In genomic region chr17:4420692-4421131, GRCh38 we compare ENCODE assay signal across 8 cellular contexts. TPM values are rescaled to one million over a fixed set of nuclear protein-coding genes. Genes with fewer than 3 reads are reported as not detected.
DNase-seq lines count a peak whose midpoint lies in the region; ATAC-seq, FAIRE-seq and TF ChIP-seq lines count a peak whose summit lies in the region.

No MANE protein-coding gene starts in this region.

- ATAC-seq in pancreas: peak; percentile 89 to 98 (median 95)
- no peak for ATAC-seq in HG03439 (IDR thresholded peaks at IDR 0.05; ENCODE audit: unreplicated experiment)
- ATAC-seq in HG03460 (IDR thresholded peaks at IDR 0.05; ENCODE audit: unreplicated experiment): no peak

- peak overlapping the region; percentile 62 for H3K4me2 ChIP-seq in Loucy (ENCODE audit: low read depth, low read length, poor library complexity, severe bottlenecking)

- no peaks in the 10 kb centered on the region for H3F3A ChIP-seq in Loucy (ENCODE audit: low read depth)

- H3K27me3 Mint-ChIP-seq in activated naive CD4-positive, alpha-beta T cell treated with anti-CD3 and anti-CD28 coated beads for 36 hours (ENCODE audit: low read depth): no peaks in the 10 kb centered on the region

- H3K4me3 Mint-ChIP-seq in activated naive CD4-positive, alpha-beta T cell treated with anti-CD3 and anti-CD28 coated beads for 36 hours: no peak overlapping the region

- H3K9me2 ChIP-seq in Loucy (replicated peaks; ENCODE audit: low read depth, low read length): no peaks in the 10 kb centered on the region

- no peaks in the 10 kb centered on the region for H3K36me3 Mint-ChIP-seq in activated naive CD4-positive, alpha-beta T cell treated with anti-CD3 and anti-CD28 coated beads for 36 hours (ENCODE audit: low read depth)

- intact Hi-C loops in activated naive CD4-positive, alpha-beta T cell treated with anti-CD3 and anti-CD28 coated beads for 36 hours (cut with micrococcal nuclease): loop anchor here (1.0 to 5.0 kb wide), 5 partner anchors 82 to 468 kb away; no protein-coding TSS in a partner anchor
- intact Hi-C loops in pancreas (cut with DNase I): loop anchor here in 1 of 3 donors (5.0 to 10.0 kb wide), 2 partner anchors 124 to 207 kb away; no protein-coding TSS in a partner anchor

- H3K4me3 ChIP-seq in Loucy (ENCODE audit: low read length, poor library complexity, severe bottlenecking) (peak overlapping the region; percentile 16), pancreas (no peak overlapping the region)

- H4K20me1 ChIP-seq in Loucy (ENCODE audit: insufficient read depth, low read length, poor library complexity, severe bottlenecking): no peaks in the 10 kb centered on the region

- peak overlapping the region; percentile 72 for H2AFZ ChIP-seq in Loucy (ENCODE audit: low read length)

- H3K9me3 ChIP-seq in Loucy (ENCODE audit: insufficient read depth, low read depth, low read length) (no peaks in the 10 kb centered on the region), pancreas (no peaks in the 10 kb centered on the region)

- no peak overlapping the region for H3K27ac ChIP-seq in pancreas

- H3K27me3 ChIP-seq in Loucy (ENCODE audit: insufficient read depth, low read length, poor library complexity, severe bottlenecking) (no peaks in the 10 kb centered on the region), pancreas (no peaks in the 10 kb centered on the region)

- H3K4me1 ChIP-seq in Loucy (ENCODE audit: insufficient read depth, low read length, poor library complexity, severe bottlenecking) (peaks cover 13% of the 10 kb centered on the region), pancreas (no peaks in the 10 kb centered on the region)

- no peaks in the 10 kb centered on the region for H3K79me2 ChIP-seq in Loucy (ENCODE audit: insufficient read depth, low read length)

- peak overlapping the region; percentile 29 for H3K9ac ChIP-seq in Loucy (ENCODE audit: low read depth, low read length, poor library complexity, severe bottlenecking)

- peaks cover 3% of the 10 kb centered on the region for H3K4me1 Mint-ChIP-seq in activated naive CD4-positive, alpha-beta T cell treated with anti-CD3 and anti-CD28 coated beads for 36 hours (ENCODE audit: low read depth)

- DNase-seq in ELR (ENCODE audit: low read depth) (peak; percentile 79), SIG-M5 (lab: John Stamatoyannopoulos, UW) (peak; percentile 48), globus pallidus (ENCODE audit: low spot score) (peak; percentile 74), pancreas (peak in 3 of 6 donors; percentile 36 to 67 (median 56))
- peak; percentile 78 for DNase-seq in activated naive CD4-positive, alpha-beta T cell treated with anti-CD3 and anti-CD28 coated beads for 36 hours

- H3K36me3 ChIP-seq in Loucy (ENCODE audit: insufficient read depth, low read length) (no peaks in the 10 kb centered on the region), pancreas (no peaks in the 10 kb centered on the region)

- TF ChIP-seq CTCF in Loucy (conservative IDR thresholded peaks at IDR 0.05; ENCODE audit: low read length): peak; percentile 87
- peak; percentile 67 to 80 (median 76) for TF ChIP-seq CTCF in pancreas (IDR thresholded peaks at IDR 0.05)

- CTCF ChIA-PET in activated naive CD4-positive, alpha-beta T cell treated with anti-CD3 and anti-CD28 coated beads for 36 hours (lab: Charles Lee): interaction anchor here (0.6 to 1.8 kb wide), 34 partner anchors 9 to 509 kb away, joined by 3 to 7 read pairs (median 3); partner anchors contain the start of gene SPNS3

- 4 to 6% methylated on average over 7 of the region's 7 CpGs for WGBS in pancreas, 2 donors

- FAIRE-seq in pancreas (lab: Jason Lieb, UNC): no peak

- no peaks in the 10 kb centered on the region for H3K9me3 Mint-ChIP-seq in activated naive CD4-positive, alpha-beta T cell treated with anti-CD3 and anti-CD28 coated beads for 36 hours

- H3K27ac Mint-ChIP-seq in activated naive CD4-positive, alpha-beta T cell treated with anti-CD3 and anti-CD28 coated beads for 36 hours: no peak overlapping the region

RNA-seq across cellular contexts. Expression of gene SPNS3, which starts 13.0 kb away (rescaled TPM):
- 10 to 100 TPM; 17.7 to 20.4 TPM for total RNA-seq in activated naive CD4-positive, alpha-beta T cell treated with anti-CD3 and anti-CD28 coated beads for 36 hours
- under 1 TPM; 0.08 to 0.89 (median 0.44) TPM for total RNA-seq in pancreas
- polyA plus RNA-seq in pancreas: under 1 TPM; 0.84 to 0.96 TPM

RNA-seq across cellular contexts. Expression of gene UBE2G1, which starts 54.2 kb away (rescaled TPM):
- total RNA-seq in activated naive CD4-positive, alpha-beta T cell treated with anti-CD3 and anti-CD28 coated beads for 36 hours: 10 to 100 TPM; 33.3 to 36.1 TPM
- total RNA-seq in pancreas: 10 to 100 TPM; 19.7 to 29.3 (median 23.7) TPM
- 1 to 10 TPM; 4.3 to 8.1 TPM for polyA plus RNA-seq in pancreas

Comparison
In these comparisons a context has a peak if more than half of its experiments do, and no peak if none do; other contexts are left out.
1. ATAC-seq: peak in pancreas (4 of 4); none in HG03439 (single experiment) and HG03460 (single experiment).
2. RNA of gene SPNS3, which starts 13.0 kb away (total RNA-seq): 17.7 to 20.4 TPM in activated naive CD4-positive, alpha-beta T cell treated with anti-CD3 and anti-CD28 coated beads for 36 hours; 0.08 to 0.89 TPM in pancreas; every median in the first group is over 4 times any median in the second.